33 cellular contexts compared by ENCODE assay signal in genomic region chr9:35431467-35431866, GRCh38.
"Had no signal": no experiment of that assay in that cellular context is flagged by ENCODE, and none has a peak within 500 bp of the region (broad histone marks: within the 10 kb centered on the region; RNA-seq: fewer than 3 reads in every experiment).

No MANE protein-coding gene starts in this region.

- FAIRE-seq: endometrium, endothelial cell of umbilical vein had no signal

- H3K27ac ChIP-seq: body of pancreas, cardiac muscle cell, colonic mucosa, foreskin keratinocyte, gastrocnemius medialis, heart left ventricle, WERI-Rb-1 had no signal

- H3K4me3 Mint-ChIP-seq: activated B cell treated with CpG ODN at 0.5 μM for 24 hours; activated CD8-positive, alpha-beta T cell treated with anti-CD3 and anti-CD28 coated beads for 36 hours; activated naive CD8-positive, alpha-beta T cell; activated T-cell treated with anti-CD3 and anti-CD28 coated beads, Interleukin-2, amount 50 U/mL, for 4 hours; activated T-helper 17 cell treated with anti-CD3 and anti-CD28 coated beads, Interleukin-2, amount 50 U/mL, for 72 hours; T-helper 17 cell; T-helper 2 cell treated with Interferon-gamma antibody and Interleukin-4, amounts not matched to agents 5 μg/mL and 100 μg/mL, for 36 hours had no signal

- H3K4me3 ChIP-seq: body of pancreas, cardiac muscle cell, colonic mucosa, gastrocnemius medialis, heart left ventricle had no signal

- H3K9me3 ChIP-seq: body of pancreas, colonic mucosa had no signal

- H3K4me1 Mint-ChIP-seq: activated B cell treated with CpG ODN at 0.5 μM for 24 hours; activated T-helper 17 cell treated with anti-CD3 and anti-CD28 coated beads, Interleukin-2, amount 50 U/mL, for 72 hours; T-helper 17 cell had no signal

- H3K4me1 ChIP-seq: body of pancreas, colonic mucosa, foreskin keratinocyte, gastrocnemius medialis, heart left ventricle had no signal

- H3K36me3 ChIP-seq: cardiac muscle cell, colonic mucosa, gastrocnemius medialis, heart left ventricle, WERI-Rb-1 had no signal

- ATAC-seq: activated CD4-positive, CD25-positive, alpha-beta regulatory T cell treated with anti-CD3 and anti-CD28 coated beads, Interleukin-2, amount 50 U/mL, for 24 hours; activated CD8-positive, alpha-beta T cell treated with anti-CD3 and anti-CD28 coated beads for 36 hours; activated T-cell treated with anti-CD3 and anti-CD28 coated beads, Interleukin-2, amount 50 U/mL, for 4 hours; activated T-helper 17 cell treated with anti-CD3 and anti-CD28 coated beads, Interleukin-2, amount 50 U/mL, for 72 hours; body of pancreas; esophagus mucosa; foreskin keratinocyte; gastrocnemius medialis; heart left ventricle; T-helper 17 cell had no signal

- H3K27me3 ChIP-seq: body of pancreas, cardiac muscle cell, colonic mucosa, gastrocnemius medialis, heart left ventricle had no signal

- H3K9me3 Mint-ChIP-seq: T-helper 2 cell treated with Interferon-gamma antibody and Interleukin-4, amounts not matched to agents 5 μg/mL and 100 μg/mL, for 36 hours had no signal

- H3K27ac Mint-ChIP-seq: activated B cell treated with CpG ODN at 0.5 μM for 24 hours; activated CD8-positive, alpha-beta T cell treated with anti-CD3 and anti-CD28 coated beads for 36 hours; activated naive CD8-positive, alpha-beta T cell; activated T-helper 17 cell treated with anti-CD3 and anti-CD28 coated beads, Interleukin-2, amount 50 U/mL, for 72 hours; T-helper 17 cell; T-helper 2 cell treated with Interferon-gamma antibody and Interleukin-4, amounts not matched to agents 5 μg/mL and 100 μg/mL, for 36 hours had no signal

- DNase-seq: activated B cell treated with CpG ODN at 0.5 μM for 24 hours; activated CD4-positive, alpha-beta T cell treated with anti-CD3 and anti-CD28 coated beads for 48 hours; activated CD4-positive, alpha-beta T cell treated with anti-CD3 and anti-CD28 coated beads, Interleukin-2, amount 50 U/mL, for 1 hour; activated CD4-positive, alpha-beta T cell treated with anti-CD3 and anti-CD28 coated beads, Interleukin-2, amount 50 U/mL, for 48 hours; activated CD8-positive, alpha-beta memory T cell treated with anti-CD3 and anti-CD28 coated beads for 24 hours; activated CD8-positive, alpha-beta T cell treated with anti-CD3 and anti-CD28 coated beads for 36 hours; activated effector memory CD4-positive, alpha-beta T cell treated with Interleukin-2 at 50 U/mL for 16 hours; activated gamma-delta T cell treated with Interleukin-2 at 50 U/mL for 16 hours; activated naive CD4-positive, alpha-beta T cell treated with anti-CD3 and anti-CD28 coated beads, Interleukin-2, amount 50 U/mL, for 16 hours; activated naive CD4-positive, alpha-beta T cell treated with Interleukin-2 at 50 U/mL for 16 hours; activated T-cell treated with anti-CD3 and anti-CD28 coated beads, Interleukin-2, amount 50 U/mL, for 4 hours; amniotic stem cell; anterior cingulate cortex; body of pancreas; central memory CD4-positive, alpha-beta T cell; cerebellar nuclear complex; colonic mucosa; effector CD8-positive, alpha-beta T cell; gastrocnemius medialis; glutamatergic neuron; heart left ventricle; T-helper 17 cell; T1000; WERI-Rb-1 had no signal
